Comparison of ENCODE assay signal across 20 cellular contexts in genomic region chr7:46993396-46993795, GRCh38.
DNase-seq lines count a peak whose midpoint lies in the region; ATAC-seq and TF ChIP-seq lines count a peak whose summit lies in the region.
"Had no signal": no experiment of that assay in that cellular context is flagged by ENCODE, and none has a peak within 500 bp of the region (broad histone marks: within the 10 kb centered on the region; RNA-seq: fewer than 3 reads in every experiment).

No MANE protein-coding gene starts in this region.

- BruUV-seq in MCF 10A (replicated peaks; lab: Mats Ljungman, UMichigan), result no TSS peak

- H3K9me3 ChIP-seq in breast epithelium, result no peaks in the 10 kb centered on the region
- no peaks in the 10 kb centered on the region for H3K9me3 ChIP-seq in upper lobe of right lung
- H3K9me3 ChIP-seq: BLaER1, gastroesophageal sphincter had no signal

- H3K36me3 Mint-ChIP-seq in MCF 10A (ENCODE audit: insufficient read depth, unreplicated experiment), result no peaks in the 10 kb centered on the region
- H3K36me3 Mint-ChIP-seq: brain, type B pancreatic cell, WTC11 had no signal

- H3K4me3 Mint-ChIP-seq in MCF 10A (ENCODE audit: unreplicated experiment), result no peak overlapping the region
- H3K4me3 Mint-ChIP-seq: brain; dendritic cell treated with granulocyte-macrophage colony-stimulating factor and Interleukin-4, amounts not matched to agents 40 ng/mL and 50 ng/mL, for 4 days; type B pancreatic cell; WTC11 had no signal

- DNase-seq in MCF 10A (ENCODE audit: unreplicated experiment) (peak; percentile 36), breast epithelium (ENCODE audit: low spot score in 2 of 2) (no peak), amniotic epithelial cell (ENCODE audit: low read depth) (peak; percentile 60), foreskin keratinocyte (peak; percentile 48 to 72), upper lobe of right lung (no peak), NCI-H510A (lab: John Stamatoyannopoulos, UW) (no peak), GF-D8 (lab: John Stamatoyannopoulos, UW) (no peak)
- DNase-seq: activated CD4-positive, alpha-beta T cell treated with anti-CD3 and anti-CD28 coated beads, Interleukin-2, amount 50 U/mL, for 48 hours; activated effector memory CD4-positive, alpha-beta T cell treated with Interleukin-2 at 50 U/mL for 16 hours; NCI-H146; small intestine; stimulated activated CD4-positive, alpha-beta T cell treated with anti-CD3 and anti-CD28 coated beads, Interleukin-4, amount 100 ng/mL, for 1 hour; T-helper 2 cell had no signal

- CTCF ChIA-PET in MCF 10A (lab: Yijun Ruan, JAX), result interaction anchor here (0.9 kb wide), 2 partner anchors 14 to 22 kb away, joined by 3 to 4 read pairs; no protein-coding TSS in a partner anchor

- no peaks in the 10 kb centered on the region for H3K27me3 Mint-ChIP-seq in MCF 10A (ENCODE audit: insufficient read depth, unreplicated experiment)
- H3K27me3 Mint-ChIP-seq: brain; dendritic cell treated with granulocyte-macrophage colony-stimulating factor and Interleukin-4, amounts not matched to agents 40 ng/mL and 50 ng/mL, for 4 days; type B pancreatic cell had no signal

- ATAC-seq in foreskin keratinocyte (peak; percentile 46), upper lobe of right lung (peak; percentile 45), HG02885 (IDR thresholded peaks at IDR 0.05; ENCODE audit: poor library complexity, unreplicated experiment) (no peak)
- ATAC-seq: gastroesophageal sphincter, WTC11 had no signal

- no peaks in the 10 kb centered on the region for H3K9me3 Mint-ChIP-seq in MCF 10A (ENCODE audit: unreplicated experiment)
- H3K9me3 Mint-ChIP-seq: brain; dendritic cell treated with granulocyte-macrophage colony-stimulating factor and Interleukin-4, amounts not matched to agents 40 ng/mL and 50 ng/mL, for 4 days; type B pancreatic cell; WTC11 had no signal

- POLR2A ChIA-PET in MCF 10A (lab: Yijun Ruan, JAX), result interaction anchor here (0.6 to 1.5 kb wide), 5 partner anchors 14 to 451 kb away, joined by 3 read pairs; no protein-coding TSS in a partner anchor

- TF ChIP-seq POLR2A in breast epithelium (IDR thresholded peaks at IDR 0.05), result no peak

- H3K27me3 ChIP-seq in breast epithelium, result no peaks in the 10 kb centered on the region
- H3K27me3 ChIP-seq in foreskin keratinocyte, result no peaks in the 10 kb centered on the region
- no peaks in the 10 kb centered on the region for H3K27me3 ChIP-seq in upper lobe of right lung
- H3K27me3 ChIP-seq: BLaER1, gastroesophageal sphincter had no signal

- H3K27ac Mint-ChIP-seq in MCF 10A (ENCODE audit: low read depth, unreplicated experiment), result no peak overlapping the region
- H3K27ac Mint-ChIP-seq: brain; dendritic cell treated with granulocyte-macrophage colony-stimulating factor and Interleukin-4, amounts not matched to agents 40 ng/mL and 50 ng/mL, for 4 days; type B pancreatic cell; WTC11 had no signal

- TF ChIP-seq CTCF in MCF 10A (IDR thresholded peaks at IDR 0.05; ENCODE audit: unreplicated experiment) (no peak), breast epithelium (IDR thresholded peaks at IDR 0.05) (no peak), foreskin keratinocyte (conservative IDR thresholded peaks at IDR 0.05) (no peak), upper lobe of right lung (IDR thresholded peaks at IDR 0.05) (no peak)

- H3K36me3 ChIP-seq in breast epithelium, result no peaks in the 10 kb centered on the region
- no peaks in the 10 kb centered on the region for H3K36me3 ChIP-seq in upper lobe of right lung
- H3K36me3 ChIP-seq: BLaER1, gastroesophageal sphincter had no signal

- H3K27ac ChIP-seq in breast epithelium, result no peak overlapping the region
- no peak overlapping the region for H3K27ac ChIP-seq in foreskin keratinocyte
- no peak overlapping the region for H3K27ac ChIP-seq in upper lobe of right lung
- H3K27ac ChIP-seq: BLaER1, gastroesophageal sphincter had no signal

- H3K4me1 Mint-ChIP-seq in MCF 10A (ENCODE audit: insufficient read depth, unreplicated experiment), result peaks cover 6% of the 10 kb centered on the region
- H3K4me1 Mint-ChIP-seq: brain, WTC11 had no signal

- H3K4me3 ChIP-seq in breast epithelium (no peak overlapping the region), upper lobe of right lung (no peak overlapping the region)
- H3K4me3 ChIP-seq: BLaER1, gastroesophageal sphincter had no signal

- intact Hi-C loops in MCF 10A (cut with micrococcal nuclease) (no loop called here), breast epithelium (cut with DNase I; ENCODE audit: low total_unique reads) (no loop called here), upper lobe of right lung (cut with DNase I) (no loop called here)

- H3K4me1 ChIP-seq in breast epithelium (no peaks in the 10 kb centered on the region), foreskin keratinocyte (no peaks in the 10 kb centered on the region), upper lobe of right lung (no peaks in the 10 kb centered on the region)
- H3K4me1 ChIP-seq: BLaER1, gastroesophageal sphincter had no signal

Comparison
In these comparisons a context has a peak if more than half of its experiments do, and no peak if none do; other contexts are left out.
1. DNase-seq: peak in MCF 10A (single experiment), amniotic epithelial cell (single experiment) and foreskin keratinocyte (2 of 2); none in breast epithelium (0 of 2), upper lobe of right lung (single experiment), NCI-H510A (single experiment) and GF-D8 (single experiment).